ENCODE assay signal across 14 cellular contexts in the genomic region with DNA sequence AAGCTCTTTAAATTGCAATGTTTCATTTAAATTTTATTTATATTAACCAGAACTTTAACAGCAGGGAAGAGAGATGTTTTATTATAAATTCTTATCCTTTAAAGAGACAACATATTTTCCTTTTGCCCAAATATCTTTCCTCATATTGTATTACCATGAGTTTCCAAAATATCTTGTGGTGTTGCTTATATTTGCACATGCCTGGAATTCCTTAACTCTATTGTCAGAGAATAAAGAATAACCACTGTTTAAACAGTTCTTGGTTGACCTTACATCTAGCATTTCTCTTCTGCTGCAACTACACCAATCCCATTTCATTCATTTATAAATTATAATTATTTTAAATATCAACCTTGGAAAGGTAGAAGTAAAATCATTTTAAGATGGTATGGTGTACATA.
DNase-seq lines count a peak whose midpoint lies in the region; ATAC-seq and TF ChIP-seq lines count a peak whose summit lies in the region.
"Had no signal": no experiment of that assay in that cellular context is flagged by ENCODE, and none has a peak within 500 bp of the region (broad histone marks: within the 10 kb centered on the region; RNA-seq: fewer than 3 reads in every experiment).

No MANE protein-coding gene starts in this region.

- no peak overlapping the region for H3K27ac Mint-ChIP-seq in chondrocyte (ENCODE audit: unreplicated experiment)

- peaks cover 14% of the 10 kb centered on the region for H3K4me1 Mint-ChIP-seq in chondrocyte (ENCODE audit: low read depth)

- CTCF ChIA-PET in AG04449 (lab: Yijun Ruan, JAX), result no interaction called here

- H3K27me3 Mint-ChIP-seq in chondrocyte (ENCODE audit: low read depth), result no peaks in the 10 kb centered on the region

- H3K4me3 Mint-ChIP-seq in chondrocyte (ENCODE audit: unreplicated experiment), result no peak overlapping the region

- peak; percentile 9 for DNase-seq in AG04449 (ENCODE audit: low read depth, low spot score)
- DNase-seq in HS-27A (ENCODE audit: low read depth), result peak; percentile 33
- DNase-seq in astrocyte of the cerebellum (ENCODE audit: low read depth), result peak; percentile 38
- DNase-seq in iris pigment epithelial cell (ENCODE audit: low read depth), result peak; percentile 76
- no peak for DNase-seq in NCI-H1105 treated with DMSO at 0.1 percent for 48 hours (lab: John Stamatoyannopoulos, UW)
- no peak for DNase-seq in chondrocyte (ENCODE audit: low spot score)
- DNase-seq in effector CD8-positive, alpha-beta T cell (lab: John Stamatoyannopoulos, UW), result no peak
- DNase-seq: activated naive CD4-positive, alpha-beta T cell treated with anti-CD3 and anti-CD28 coated beads, Interleukin-2, amount 50 U/mL, for 16 hours; AML-193; DMS53; posterior cingulate gyrus had no signal

- in situ Hi-C loops in astrocyte of the cerebellum (cut with HindIII; ENCODE audit: low sequenced_read_pairs), result no loop called here

- H3K36me3 Mint-ChIP-seq in chondrocyte (ENCODE audit: low read depth), result no peaks in the 10 kb centered on the region

- no peak for TF ChIP-seq CTCF in AG04449 (IDR thresholded peaks at IDR 0.05; ENCODE audit: insufficient read depth, low read length, missing control alignments)
- TF ChIP-seq CTCF in astrocyte of the cerebellum (IDR thresholded peaks at IDR 0.05; ENCODE audit: low read depth, low read length, missing control alignments), result no peak
- no peak for TF ChIP-seq CTCF in chondrocyte (IDR thresholded peaks at IDR 0.05)

- no peak for ATAC-seq in GM18907 (IDR thresholded peaks at IDR 0.05; ENCODE audit: unreplicated experiment)
- ATAC-seq: foreskin keratinocyte had no signal

- POLR2A ChIA-PET in AG04449 (lab: Yijun Ruan, JAX), result no interaction called here

- no peak overlapping the region for H3K4me3 ChIP-seq in AG04449 (ENCODE audit: low read depth, low read length)
- no peak overlapping the region for H3K4me3 ChIP-seq in astrocyte of the cerebellum (ENCODE audit: low read depth, low read length)
- H3K4me3 ChIP-seq: tibial nerve had no signal

- peaks cover 8% of the 10 kb centered on the region for H3K9me3 Mint-ChIP-seq in chondrocyte (ENCODE audit: low read depth)

Comparison
In these comparisons a context has a peak if more than half of its experiments do, and no peak if none do; other contexts are left out.
1. DNase-seq: peak in AG04449 (single experiment), HS-27A (single experiment), astrocyte of the cerebellum (single experiment) and iris pigment epithelial cell (single experiment); none in NCI-H1105 treated with DMSO at 0.1 percent for 48 hours (single experiment), chondrocyte (single experiment) and effector CD8-positive, alpha-beta T cell (single experiment).